In genomic region chr6:21382821-21383455, GRCh38 we compare ENCODE assay signal across 30 cellular contexts.
DNase-seq lines count a peak whose midpoint lies in the region; ATAC-seq and TF ChIP-seq lines count a peak whose summit lies in the region.
"Had no signal": no experiment of that assay in that cellular context is flagged by ENCODE, and none has a peak within 500 bp of the region (broad histone marks: within the 10 kb centered on the region; RNA-seq: fewer than 3 reads in every experiment).

No MANE protein-coding gene starts in this region.

- H3K36me3 ChIP-seq in Caco-2 (ENCODE audit: control insufficient read depth, insufficient read depth, low read length) (no peaks in the 10 kb centered on the region), WERI-Rb-1 (no peaks in the 10 kb centered on the region), gastroesophageal sphincter (no peaks in the 10 kb centered on the region)
- H3K36me3 ChIP-seq: esophagus squamous epithelium, HAP-1, lower lobe of right lung, ovary, upper lobe of right lung had no signal

- TF ChIP-seq CTCF in Caco-2 (IDR thresholded peaks at IDR 0.05; ENCODE audit: insufficient read depth in 1 of 2, low read depth in 1 of 2, low read length in 1 of 2, severe bottlenecking in 1 of 2, unreplicated experiment in 1 of 2) (no peak), NB4 (IDR thresholded peaks at IDR 0.05; ENCODE audit: low read depth, low read length) (no peak), WERI-Rb-1 (IDR thresholded peaks at IDR 0.05; ENCODE audit: low read depth, low read length) (no peak), nephron progenitor cell (IDR thresholded peaks at IDR 0.05) (no peak), gastroesophageal sphincter (IDR thresholded peaks at IDR 0.05) (no peak)

- POLR2A ChIA-PET in Caco-2 (lab: Charles Lee): interaction anchor here (0.6 kb wide), 1 partner anchor 65 kb away, joined by 3 read pairs; no protein-coding TSS in a partner anchor

- H3K27ac Mint-ChIP-seq in Caco-2 (ENCODE audit: unreplicated experiment) (peak overlapping the region; percentile 85), nephron progenitor cell (peak overlapping the region; percentile 83)
- H3K27ac Mint-ChIP-seq: activated naive CD8-positive, alpha-beta T cell treated with anti-CD3 and anti-CD28 coated beads, Interleukin-2, amount 50 U/mL, for 24 hours; activated T-cell treated with anti-CD3 and anti-CD28 coated beads, Interleukin-2, amount 50 U/mL, for 72 hours; CD4-positive, CD25-positive, alpha-beta regulatory T cell; stimulated activated memory B cell treated with anti-CD40 and anti-IgM and Interleukin-4, amounts not matched to agents 10 μg/mL and 1 μg/mL and 100 μg/mL, for 72 hours; T-helper 1 cell treated with Interleukin-12 subunit alpha and Interleukin-12 subunit beta and Interleukin-4 antibody, amounts not matched to agents 30 μg/mL and 1 μg/mL, for 36 hours had no signal

- no TSS peak for BruUV-seq in Caco-2 (replicated peaks; lab: Mats Ljungman, UMichigan)

- H3K4me1 Mint-ChIP-seq in Caco-2 (ENCODE audit: low read depth, unreplicated experiment): peaks cover 60% of the 10 kb centered on the region
- H3K4me1 Mint-ChIP-seq in nephron progenitor cell: peaks cover 68% of the 10 kb centered on the region
- H3K4me1 Mint-ChIP-seq: activated naive CD8-positive, alpha-beta T cell treated with anti-CD3 and anti-CD28 coated beads, Interleukin-2, amount 50 U/mL, for 24 hours; CD4-positive, CD25-positive, alpha-beta regulatory T cell; central memory CD8-positive, alpha-beta T cell; stimulated activated memory B cell treated with anti-CD40 and anti-IgM and Interleukin-4, amounts not matched to agents 10 μg/mL and 1 μg/mL and 100 μg/mL, for 72 hours had no signal

- DNase-seq in Caco-2: no peak
- peak; percentile 30 for DNase-seq in NB4 (ENCODE audit: low read depth)
- peak; percentile 35 for DNase-seq in WERI-Rb-1
- DNase-seq in nephron progenitor cell: no peak
- DNase-seq in activated CD8-positive, alpha-beta memory T cell treated with anti-CD3 and anti-CD28 coated beads, Interleukin-2, amount 50 U/mL, for 4 hours: no peak
- DNase-seq in activated CD4-positive, alpha-beta T cell treated with anti-CD3 and anti-CD28 coated beads for 1 hour: no peak
- DNase-seq in effector CD8-positive, alpha-beta T cell (lab: John Stamatoyannopoulos, UW): no peak
- DNase-seq: activated CD4-positive, alpha-beta T cell treated with anti-CD3 and anti-CD28 coated beads, Interleukin-2, amount 50 U/mL, for 4 hours; activated naive CD4-positive, alpha-beta T cell; activated naive CD8-positive, alpha-beta T cell treated with anti-CD3 and anti-CD28 coated beads, Interleukin-2, amount 50 U/mL, for 24 hours; activated T-cell treated with anti-CD3 and anti-CD28 coated beads, Interleukin-2, amount 50 U/mL, for 72 hours; CD4-positive, CD25-positive, alpha-beta regulatory T cell; dermis blood vessel endothelial cell; DMS 273 treated with DMSO at 0.1 percent for 48 hours; esophagus squamous epithelium; foreskin keratinocyte; Kasumi-1; kidney glomerular epithelial cell; lower lobe of right lung; mucosa of descending colon; NCI-H1048; NCI-H1694; ovary; upper lobe of right lung had no signal

- ATAC-seq in gastroesophageal sphincter: no peak
- ATAC-seq: activated naive CD8-positive, alpha-beta T cell treated with anti-CD3 and anti-CD28 coated beads, Interleukin-2, amount 50 U/mL, for 24 hours; activated T-cell treated with anti-CD3 and anti-CD28 coated beads, Interleukin-2, amount 50 U/mL, for 72 hours; foreskin keratinocyte; lower lobe of right lung; mucosa of descending colon; stimulated activated memory B cell treated with anti-CD40 and anti-IgM and Interleukin-4, amounts not matched to agents 10 μg/mL and 1 μg/mL and 100 μg/mL, for 72 hours had no signal

- H3K27me3 ChIP-seq in Caco-2 (replicated peaks; ENCODE audit: control insufficient read depth, insufficient read depth, low read length): no peaks in the 10 kb centered on the region
- H3K27me3 ChIP-seq in WERI-Rb-1 (ENCODE audit: insufficient read depth, low read depth, severe bottlenecking): no peaks in the 10 kb centered on the region
- H3K27me3 ChIP-seq in gastroesophageal sphincter: no peaks in the 10 kb centered on the region
- H3K27me3 ChIP-seq: esophagus squamous epithelium, foreskin keratinocyte, ovary, upper lobe of right lung had no signal

- H3K9me3 Mint-ChIP-seq in Caco-2 (ENCODE audit: unreplicated experiment) (no peaks in the 10 kb centered on the region), nephron progenitor cell (no peaks in the 10 kb centered on the region)
- H3K9me3 Mint-ChIP-seq: CD4-positive, CD25-positive, alpha-beta regulatory T cell; central memory CD8-positive, alpha-beta T cell; natural killer cell treated with Interleukin-12 subunit alpha and Interleukin-12 subunit beta and Interleukin-15 and Interleukin-18, amount 100 ng/mL, for 72 hours had no signal

- H3K9me3 ChIP-seq in Caco-2 (no peaks in the 10 kb centered on the region), WERI-Rb-1 (ENCODE audit: severe bottlenecking) (no peaks in the 10 kb centered on the region), gastroesophageal sphincter (no peaks in the 10 kb centered on the region)
- H3K9me3 ChIP-seq: esophagus squamous epithelium, HAP-1, lower lobe of right lung, mucosa of descending colon, ovary, upper lobe of right lung had no signal

- H3K27ac ChIP-seq in WERI-Rb-1: peak overlapping the region; percentile 47
- no peak overlapping the region for H3K27ac ChIP-seq in gastroesophageal sphincter
- H3K27ac ChIP-seq: esophagus squamous epithelium, foreskin keratinocyte, lower lobe of right lung, ovary, upper lobe of right lung had no signal

- no peak overlapping the region for H3K4me3 Mint-ChIP-seq in Caco-2 (ENCODE audit: unreplicated experiment)
- H3K4me3 Mint-ChIP-seq in nephron progenitor cell: no peak overlapping the region
- H3K4me3 Mint-ChIP-seq: activated naive CD8-positive, alpha-beta T cell treated with anti-CD3 and anti-CD28 coated beads, Interleukin-2, amount 50 U/mL, for 24 hours; activated T-cell treated with anti-CD3 and anti-CD28 coated beads, Interleukin-2, amount 50 U/mL, for 72 hours; CD4-positive, CD25-positive, alpha-beta regulatory T cell; central memory CD8-positive, alpha-beta T cell; natural killer cell treated with Interleukin-12 subunit alpha and Interleukin-12 subunit beta and Interleukin-15 and Interleukin-18, amount 100 ng/mL, for 72 hours; stimulated activated memory B cell treated with anti-CD40 and anti-IgM and Interleukin-4, amounts not matched to agents 10 μg/mL and 1 μg/mL and 100 μg/mL, for 72 hours; T-helper 1 cell treated with Interleukin-12 subunit alpha and Interleukin-12 subunit beta and Interleukin-4 antibody, amounts not matched to agents 30 μg/mL and 1 μg/mL, for 36 hours had no signal

- CTCF ChIA-PET in Caco-2 (lab: Charles Lee): interaction anchor here (0.6 to 0.7 kb wide), 2 partner anchors 46 to 448 kb away, joined by 3 to 4 read pairs; no protein-coding TSS in a partner anchor

- peaks cover 23% of the 10 kb centered on the region for H3K36me3 Mint-ChIP-seq in Caco-2 (ENCODE audit: insufficient read depth, unreplicated experiment)
- H3K36me3 Mint-ChIP-seq in nephron progenitor cell (ENCODE audit: low read depth): no peaks in the 10 kb centered on the region
- H3K36me3 Mint-ChIP-seq: natural killer cell treated with Interleukin-12 subunit alpha and Interleukin-12 subunit beta and Interleukin-15 and Interleukin-18, amount 100 ng/mL, for 72 hours; stimulated activated memory B cell treated with anti-CD40 and anti-IgM and Interleukin-4, amounts not matched to agents 10 μg/mL and 1 μg/mL and 100 μg/mL, for 72 hours had no signal

- intact Hi-C loops in Caco-2 (cut with micrococcal nuclease; ENCODE audit: unreplicated experiment): loop anchor here (5.0 kb wide), 1 partner anchor 204 kb away; no protein-coding TSS in a partner anchor

- peaks cover 62% of the 10 kb centered on the region for H3K4me1 ChIP-seq in Caco-2
- no peaks in the 10 kb centered on the region for H3K4me1 ChIP-seq in gastroesophageal sphincter
- H3K4me1 ChIP-seq: foreskin keratinocyte, HAP-1, lower lobe of right lung, upper lobe of right lung had no signal

- H3K27me3 Mint-ChIP-seq in Caco-2 (ENCODE audit: insufficient read depth, unreplicated experiment) (no peaks in the 10 kb centered on the region), nephron progenitor cell (ENCODE audit: low read depth, poor library complexity) (peaks cover 7% of the 10 kb centered on the region)
- H3K27me3 Mint-ChIP-seq: central memory CD8-positive, alpha-beta T cell; stimulated activated memory B cell treated with anti-CD40 and anti-IgM and Interleukin-4, amounts not matched to agents 10 μg/mL and 1 μg/mL and 100 μg/mL, for 72 hours had no signal

- TF ChIP-seq POLR2A in NB4 (IDR thresholded peaks at IDR 0.05; ENCODE audit: extremely low read depth, insufficient read length): no peak
- no peak for TF ChIP-seq POLR2A in gastroesophageal sphincter (IDR thresholded peaks at IDR 0.05)

- H3K4me3 ChIP-seq in Caco-2 (ENCODE audit: low read depth, low read length): no peak overlapping the region
- H3K4me3 ChIP-seq in NB4 (ENCODE audit: low read depth, low read length): no peak overlapping the region
- no peak overlapping the region; the same call in 1 of the 2 replicates for H3K4me3 ChIP-seq in WERI-Rb-1 (ENCODE audit: low read depth, low read length)
- no peak overlapping the region for H3K4me3 ChIP-seq in gastroesophageal sphincter
- H3K4me3 ChIP-seq: esophagus squamous epithelium, HAP-1, lower lobe of right lung, mucosa of descending colon, ovary, upper lobe of right lung had no signal

- WGBS in gastroesophageal sphincter (ENCODE audit: low coverage in 1 of 2), 2 donors: 92 to 96% methylated on average over 4 to 11 of the region's 12 CpGs

- no peak for TF ChIP-seq EP300 in gastroesophageal sphincter (IDR thresholded peaks at IDR 0.05)

Comparison
In these comparisons a context has a peak if more than half of its experiments do, and no peak if none do; other contexts are left out.
1. DNase-seq: peak in NB4 (single experiment) and WERI-Rb-1 (single experiment); none in Caco-2 (0 of 2), nephron progenitor cell (single experiment), activated CD8-positive, alpha-beta memory T cell treated with anti-CD3 and anti-CD28 coated beads, Interleukin-2, amount 50 U/mL, for 4 hours (single experiment), activated CD4-positive, alpha-beta T cell treated with anti-CD3 and anti-CD28 coated beads for 1 hour (single experiment) and effector CD8-positive, alpha-beta T cell (single experiment).